In genomic region chr7:107789647-107790046, GRCh38 we compare ENCODE assay signal across 2 cellular contexts.
TF ChIP-seq lines count a peak whose summit lies in the region.

No MANE protein-coding gene starts in this region.

TF ChIP-seq in GM23338, 12 proteins besides CTCF, POLR2A, EP300 and RAD21:
- TF ChIP-seq JUNB (IDR thresholded peaks at IDR 0.05; ENCODE audit: unreplicated experiment) (no peak), POLR2AphosphoS5 (IDR thresholded peaks at IDR 0.05; ENCODE audit: low read depth) (no peak), ZNF114 (CRISPR knock-in tag; IDR thresholded peaks at IDR 0.05) (no peak), EZH2phosphoT487 (IDR thresholded peaks at IDR 0.05; ENCODE audit: unreplicated experiment) (no peak), ZNF331 (CRISPR knock-in tag; IDR thresholded peaks at IDR 0.05; ENCODE audit: low read depth) (no peak), EZH2 (IDR thresholded peaks at IDR 0.05; ENCODE audit: low read depth, unreplicated experiment) (no peak), CREB1 (CRISPR knock-in tag; IDR thresholded peaks at IDR 0.05; ENCODE audit: low read depth) (no peak), NANOG (IDR thresholded peaks at IDR 0.05; ENCODE audit: borderline replicate concordance) (no peak), STAT1 (IDR thresholded peaks at IDR 0.05; ENCODE audit: unreplicated experiment) (no peak), ZNF462 (CRISPR knock-in tag; IDR thresholded peaks at IDR 0.05) (no peak)
- TF ChIP-seq, protein P1, sequence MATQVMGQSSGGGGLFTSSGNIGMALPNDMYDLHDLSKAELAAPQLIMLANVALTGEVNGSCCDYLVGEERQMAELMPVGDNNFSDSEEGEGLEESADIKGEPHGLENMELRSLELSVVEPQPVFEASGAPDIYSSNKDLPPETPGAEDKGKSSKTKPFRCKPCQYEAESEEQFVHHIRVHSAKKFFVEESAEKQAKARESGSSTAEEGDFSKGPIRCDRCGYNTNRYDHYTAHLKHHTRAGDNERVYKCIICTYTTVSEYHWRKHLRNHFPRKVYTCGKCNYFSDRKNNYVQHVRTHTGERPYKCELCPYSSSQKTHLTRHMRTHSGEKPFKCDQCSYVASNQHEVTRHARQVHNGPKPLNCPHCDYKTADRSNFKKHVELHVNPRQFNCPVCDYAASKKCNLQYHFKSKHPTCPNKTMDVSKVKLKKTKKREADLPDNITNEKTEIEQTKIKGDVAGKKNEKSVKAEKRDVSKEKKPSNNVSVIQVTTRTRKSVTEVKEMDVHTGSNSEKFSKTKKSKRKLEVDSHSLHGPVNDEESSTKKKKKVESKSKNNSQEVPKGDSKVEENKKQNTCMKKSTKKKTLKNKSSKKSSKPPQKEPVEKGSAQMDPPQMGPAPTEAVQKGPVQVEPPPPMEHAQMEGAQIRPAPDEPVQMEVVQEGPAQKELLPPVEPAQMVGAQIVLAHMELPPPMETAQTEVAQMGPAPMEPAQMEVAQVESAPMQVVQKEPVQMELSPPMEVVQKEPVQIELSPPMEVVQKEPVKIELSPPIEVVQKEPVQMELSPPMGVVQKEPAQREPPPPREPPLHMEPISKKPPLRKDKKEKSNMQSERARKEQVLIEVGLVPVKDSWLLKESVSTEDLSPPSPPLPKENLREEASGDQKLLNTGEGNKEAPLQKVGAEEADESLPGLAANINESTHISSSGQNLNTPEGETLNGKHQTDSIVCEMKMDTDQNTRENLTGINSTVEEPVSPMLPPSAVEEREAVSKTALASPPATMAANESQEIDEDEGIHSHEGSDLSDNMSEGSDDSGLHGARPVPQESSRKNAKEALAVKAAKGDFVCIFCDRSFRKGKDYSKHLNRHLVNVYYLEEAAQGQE (IDR thresholded peaks at IDR 0.05; ENCODE audit: unreplicated experiment): no peak
- TF ChIP-seq, protein P2, sequence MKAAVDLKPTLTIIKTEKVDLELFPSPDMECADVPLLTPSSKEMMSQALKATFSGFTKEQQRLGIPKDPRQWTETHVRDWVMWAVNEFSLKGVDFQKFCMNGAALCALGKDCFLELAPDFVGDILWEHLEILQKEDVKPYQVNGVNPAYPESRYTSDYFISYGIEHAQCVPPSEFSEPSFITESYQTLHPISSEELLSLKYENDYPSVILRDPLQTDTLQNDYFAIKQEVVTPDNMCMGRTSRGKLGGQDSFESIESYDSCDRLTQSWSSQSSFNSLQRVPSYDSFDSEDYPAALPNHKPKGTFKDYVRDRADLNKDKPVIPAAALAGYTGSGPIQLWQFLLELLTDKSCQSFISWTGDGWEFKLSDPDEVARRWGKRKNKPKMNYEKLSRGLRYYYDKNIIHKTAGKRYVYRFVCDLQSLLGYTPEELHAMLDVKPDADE (IDR thresholded peaks at IDR 0.05): no peak

TF ChIP-seq in K562, 482 proteins besides CTCF, POLR2A, EP300 and RAD21:
- TF ChIP-seq HNRNPLL (IDR thresholded peaks at IDR 0.05; ENCODE audit: low read depth, low read length, poor library complexity, severe bottlenecking): peak; percentile 27
- 0 out of 2 replicates have a peak, but pooled peaks have one; percentile 38 for TF ChIP-seq EZH2 (IDR thresholded peaks at IDR 0.05; ENCODE audit: borderline replicate concordance, low read depth, low read length)
- TF ChIP-seq ZNF830 (CRISPR knock-in tag; IDR thresholded peaks at IDR 0.05): no peak
